Comparison of ENCODE assay signal across 3 cellular contexts in the genomic region with DNA sequence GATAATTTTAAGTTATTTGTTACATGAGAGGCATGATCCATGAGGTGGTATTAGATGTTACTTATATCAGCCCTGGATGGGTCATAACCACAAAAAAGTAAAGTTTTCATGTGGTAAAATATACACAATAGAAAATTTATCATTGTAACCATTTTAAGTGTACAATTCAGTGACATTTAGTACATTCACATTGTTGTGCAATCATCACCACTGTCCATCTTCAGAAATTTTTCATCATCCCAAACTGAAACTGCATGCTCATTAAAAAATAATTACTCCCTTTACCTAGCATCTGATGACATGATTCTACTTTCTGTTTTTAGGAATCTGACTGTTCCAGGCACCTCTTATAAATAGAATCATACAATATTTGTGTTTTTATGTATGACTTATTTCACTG.
A peak's percentile ranks its signal among the peaks of the same experiment; 100 is the strongest.
TF ChIP-seq lines count a peak whose summit lies in the region.

No MANE protein-coding gene starts in this region.

TF ChIP-seq in HepG2, 621 proteins besides CTCF, POLR2A, EP300 and RAD21:
- TF ChIP-seq CEBPB (IDR thresholded peaks at IDR 0.05; ENCODE audit: borderline replicate concordance, low read depth, low read length) (0 out of 2 replicates have a peak, but pooled peaks have one; percentile 29), RORA (CRISPR knock-in tag; IDR thresholded peaks at IDR 0.05) (no peak), ZKSCAN5 (CRISPR knock-in tag; IDR thresholded peaks at IDR 0.05) (no peak), ZXDC (CRISPR knock-in tag; IDR thresholded peaks at IDR 0.05) (no peak)
- TF ChIP-seq, protein P1, sequence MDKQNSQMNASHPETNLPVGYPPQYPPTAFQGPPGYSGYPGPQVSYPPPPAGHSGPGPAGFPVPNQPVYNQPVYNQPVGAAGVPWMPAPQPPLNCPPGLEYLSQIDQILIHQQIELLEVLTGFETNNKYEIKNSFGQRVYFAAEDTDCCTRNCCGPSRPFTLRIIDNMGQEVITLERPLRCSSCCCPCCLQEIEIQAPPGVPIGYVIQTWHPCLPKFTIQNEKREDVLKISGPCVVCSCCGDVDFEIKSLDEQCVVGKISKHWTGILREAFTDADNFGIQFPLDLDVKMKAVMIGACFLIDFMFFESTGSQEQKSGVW (CRISPR knock-in tag; IDR thresholded peaks at IDR 0.05; ENCODE audit: borderline replicate concordance) = no peak

TF ChIP-seq in IMR-90, 13 proteins besides CTCF, POLR2A, EP300 and RAD21:
- TF ChIP-seq ELK1 (IDR thresholded peaks at IDR 0.05; ENCODE audit: borderline replicate concordance, low read depth, low read length) = no peak
- TF ChIP-seq NFE2L2 (IDR thresholded peaks at IDR 0.05; ENCODE audit: low read depth, low read length) = no peak
- peak; percentile 69 for TF ChIP-seq CEBPB (IDR thresholded peaks at IDR 0.05; ENCODE audit: low read depth, low read length)
- no peak for TF ChIP-seq SMC3 (IDR thresholded peaks at IDR 0.05; ENCODE audit: low read depth, low read length)

TF ChIP-seq in K562, 482 proteins besides CTCF, POLR2A, EP300 and RAD21:
- TF ChIP-seq RBM22 (IDR thresholded peaks at IDR 0.05; ENCODE audit: low read depth, low read length, poor library complexity, severe bottlenecking) = no peak
- TF ChIP-seq ZNF561 (CRISPR knock-in tag; conservative IDR thresholded peaks at IDR 0.05) = no peak
- TF ChIP-seq ZNF668 (CRISPR knock-in tag; IDR thresholded peaks at IDR 0.05) = no peak
- TF ChIP-seq ESRRA (IDR thresholded peaks at IDR 0.05; ENCODE audit: borderline replicate concordance, low read depth) = no peak
- no peak for TF ChIP-seq PKNOX1 (IDR thresholded peaks at IDR 0.05)
- TF ChIP-seq HMGXB4 (CRISPR knock-in tag; IDR thresholded peaks at IDR 0.05) = no peak
- TF ChIP-seq CEBPG (CRISPR knock-in tag; IDR thresholded peaks at IDR 0.05) = no peak
- TF ChIP-seq CEBPG (tag; conservative IDR thresholded peaks at IDR 0.05 in 1 of 2, IDR thresholded peaks at IDR 0.05 in 1 of 2) = peak; percentile 50 to 77
- TF ChIP-seq MXI1 (IDR thresholded peaks at IDR 0.05; ENCODE audit: low read depth, low read length) = no peak
- TF ChIP-seq CEBPB (tag; IDR thresholded peaks at IDR 0.05) = peak; percentile 71
